ENCODE assay signal across 9 cellular contexts in genomic region chr1:107965112-107965991, GRCh38. TPM values are rescaled to one million over a fixed set of nuclear protein-coding genes. Genes with fewer than 3 reads are reported as not detected.
DNase-seq lines count a peak whose midpoint lies in the region; ATAC-seq and TF ChIP-seq lines count a peak whose summit lies in the region.
"Had no signal": no experiment of that assay in that cellular context is flagged by ENCODE, and none has a peak within 500 bp of the region (broad histone marks: within the 10 kb centered on the region; RNA-seq: fewer than 3 reads in every experiment).

Gene VAV3, minus strand, starts transcription at chr1:107965180. Its CDS starts 311 bp downstream, at chr1:107964869.

- H3K4me2 ChIP-seq in BLaER1 treated with 17β-estradiol and CSF1 and Interleukin-3, amounts not matched to agents 10 nM and 100 nM: peak within 1 kb of the TSS; percentile 83 to 98 (median 93)

- H3K4me3 ChIP-seq in BLaER1 treated with 17β-estradiol and CSF1 and Interleukin-3, amounts not matched to agents 10 nM and 100 nM: peak within 1 kb of the TSS; percentile 72 to 94 (median 89)
- H3K4me3 ChIP-seq in naive thymus-derived CD4-positive, alpha-beta T cell (ENCODE audit: low read length): peak within 1 kb of the TSS; percentile 87

- ATAC-seq in HG02798 (IDR thresholded peaks at IDR 0.05; ENCODE audit: poor library complexity, unreplicated experiment): peak; percentile 37
- ATAC-seq in naive thymus-derived CD4-positive, alpha-beta T cell: peak; percentile 54
- no peak for ATAC-seq in HG02938 (IDR thresholded peaks at IDR 0.05; ENCODE audit: unreplicated experiment)
- ATAC-seq: HCT116 had no signal

- peaks cover 0 to 2% (median 0%) of the 10 kb centered on the region in 11 experiments; a peak in 2 of 22 replicates for H3K9me3 ChIP-seq in BLaER1 treated with 17β-estradiol and CSF1 and Interleukin-3, amounts not matched to agents 10 nM and 100 nM (replicated peaks in 1 of 11)
- no peaks in the 10 kb centered on the region for H3K9me3 ChIP-seq in naive thymus-derived CD4-positive, alpha-beta T cell (ENCODE audit: control insufficient read depth in 2 of 3, low read length in 3 of 3)

- H3K27ac ChIP-seq in BLaER1 treated with 17β-estradiol and CSF1 and Interleukin-3, amounts not matched to agents 10 nM and 100 nM: peak within 1 kb of the TSS; percentile 64 to 87 (median 81)
- H3K27ac ChIP-seq in naive thymus-derived CD4-positive, alpha-beta T cell (ENCODE audit: low read depth, low read length): peak within 1 kb of the TSS; percentile 67

- peak within 1 kb of the TSS; percentile 91 to 99 (median 98) for H3K4me3 Mint-ChIP-seq in naive thymus-derived CD4-positive, alpha-beta T cell

- H3K9me3 Mint-ChIP-seq in naive thymus-derived CD4-positive, alpha-beta T cell: no peaks in the 10 kb centered on the region

- intact Hi-C loops in naive thymus-derived CD4-positive, alpha-beta T cell (cut with micrococcal nuclease): loop anchor here (1.0 to 10.0 kb wide), 4 partner anchors 179 to 908 kb away; partner anchors contain the start of genes PRMT6 (in 1 of the 2) and SLC25A24 (in 1 of the 2)

- peaks cover 10 to 35% (median 19%) of the 10 kb centered on the region in 7 donors for H3K4me1 Mint-ChIP-seq in naive thymus-derived CD4-positive, alpha-beta T cell

- peaks cover 26 to 44% (median 34%) of the 10 kb centered on the region in 10 experiments for H3K4me1 ChIP-seq in BLaER1 treated with 17β-estradiol and CSF1 and Interleukin-3, amounts not matched to agents 10 nM and 100 nM
- H3K4me1 ChIP-seq in naive thymus-derived CD4-positive, alpha-beta T cell (ENCODE audit: control insufficient read depth in 2 of 2, insufficient read depth in 2 of 2, low read length in 2 of 2): peaks cover 11% of the 10 kb centered on the region in 2 donors

- H4K20me1 ChIP-seq in BLaER1 treated with 17β-estradiol and CSF1 and Interleukin-3, amounts not matched to agents 10 nM and 100 nM: no peaks in the 10 kb centered on the region

- CTCF ChIA-PET in naive thymus-derived CD4-positive, alpha-beta T cell (lab: Charles Lee): interaction anchor here (0.8 to 1.4 kb wide), 2 partner anchors 10 to 158 kb away, joined by 3 read pairs; no protein-coding TSS in a partner anchor

- peaks cover 0 to 3% (median 0%) of the 10 kb centered on the region in 5 donors for H3K27me3 Mint-ChIP-seq in naive thymus-derived CD4-positive, alpha-beta T cell

- peak within 1 kb of the TSS; percentile 79 to 98 (median 92) for H3K27ac Mint-ChIP-seq in naive thymus-derived CD4-positive, alpha-beta T cell

- DNase-seq in activated gamma-delta T cell (lab: John Stamatoyannopoulos, UW): peak; percentile 34
- DNase-seq in fibroblast of the conjunctiva (ENCODE audit: low read depth): peak; percentile 33
- DNase-seq in naive thymus-derived CD4-positive, alpha-beta T cell: peak; percentile 19 to 67 (median 59)
- DNase-seq in stimulated activated naive CD4-positive, alpha-beta T cell treated with Interleukin-2 at 50 U/mL for 16 hours (lab: John Stamatoyannopoulos, UW): peak; percentile 48

- H3K9ac ChIP-seq in BLaER1 treated with 17β-estradiol and CSF1 and Interleukin-3, amounts not matched to agents 10 nM and 100 nM: peak within 1 kb of the TSS; percentile 78 to 89 (median 84)

- no peaks in the 10 kb centered on the region for H3K36me3 Mint-ChIP-seq in naive thymus-derived CD4-positive, alpha-beta T cell

- peaks cover 0 to 3% (median 0%) of the 10 kb centered on the region in 11 experiments; a peak in 2 of 22 replicates for H3K36me3 ChIP-seq in BLaER1 treated with 17β-estradiol and CSF1 and Interleukin-3, amounts not matched to agents 10 nM and 100 nM
- no peaks in the 10 kb centered on the region for H3K36me3 ChIP-seq in naive thymus-derived CD4-positive, alpha-beta T cell (ENCODE audit: control insufficient read depth in 2 of 3, insufficient read depth in 3 of 3, low read length in 3 of 3)

- H3K27me3 ChIP-seq in BLaER1 treated with 17β-estradiol and CSF1 and Interleukin-3, amounts not matched to agents 10 nM and 100 nM: no peaks in the 10 kb centered on the region
- no peaks in the 10 kb centered on the region for H3K27me3 ChIP-seq in naive thymus-derived CD4-positive, alpha-beta T cell (ENCODE audit: control insufficient read depth in 2 of 2, insufficient read depth in 2 of 2, low read length in 2 of 2)

- POLR2A ChIA-PET in naive thymus-derived CD4-positive, alpha-beta T cell (lab: Charles Lee): interaction anchor here (1.7 kb wide), 1 partner anchor 235 kb away, joined by 5 read pairs; the partner anchor contains the start of gene SLC25A24

TF ChIP-seq in PFSK-1, 5 proteins besides CTCF, POLR2A, EP300 and RAD21:
- TF ChIP-seq TAF1 (IDR thresholded peaks at IDR 0.05; ENCODE audit: borderline replicate concordance, insufficient read depth, low read length): no peak
- TF ChIP-seq SIN3A (IDR thresholded peaks at IDR 0.05; ENCODE audit: borderline replicate concordance, insufficient read depth, low read length): no peak
- 0 out of 2 replicates have a peak, but pooled peaks have one; percentile 23 for TF ChIP-seq POLR2AphosphoS5 (IDR thresholded peaks at IDR 0.05; ENCODE audit: low read depth, low read length)
TF ChIP-seq in PFSK-1: peak in this region for 1.

RNA-seq across cellular contexts. Expression of gene VAV3, which starts in this region (rescaled TPM):
- polyA plus RNA-seq in PFSK-1 (2012; ENCODE audit: insufficient read length, low read depth): 6.2 TPM
- total RNA-seq in naive thymus-derived CD4-positive, alpha-beta T cell: 10 to 100 TPM in 1 of 5 experiments, 1 to 10 TPM in 4; 1.4 to 23.2 (median 2.8) TPM
- polyA plus RNA-seq in naive thymus-derived CD4-positive, alpha-beta T cell: 1 to 10 TPM; 1.3 to 2.1 TPM
